Comparison of ENCODE assay signal across 8 cellular contexts in the genomic region with DNA sequence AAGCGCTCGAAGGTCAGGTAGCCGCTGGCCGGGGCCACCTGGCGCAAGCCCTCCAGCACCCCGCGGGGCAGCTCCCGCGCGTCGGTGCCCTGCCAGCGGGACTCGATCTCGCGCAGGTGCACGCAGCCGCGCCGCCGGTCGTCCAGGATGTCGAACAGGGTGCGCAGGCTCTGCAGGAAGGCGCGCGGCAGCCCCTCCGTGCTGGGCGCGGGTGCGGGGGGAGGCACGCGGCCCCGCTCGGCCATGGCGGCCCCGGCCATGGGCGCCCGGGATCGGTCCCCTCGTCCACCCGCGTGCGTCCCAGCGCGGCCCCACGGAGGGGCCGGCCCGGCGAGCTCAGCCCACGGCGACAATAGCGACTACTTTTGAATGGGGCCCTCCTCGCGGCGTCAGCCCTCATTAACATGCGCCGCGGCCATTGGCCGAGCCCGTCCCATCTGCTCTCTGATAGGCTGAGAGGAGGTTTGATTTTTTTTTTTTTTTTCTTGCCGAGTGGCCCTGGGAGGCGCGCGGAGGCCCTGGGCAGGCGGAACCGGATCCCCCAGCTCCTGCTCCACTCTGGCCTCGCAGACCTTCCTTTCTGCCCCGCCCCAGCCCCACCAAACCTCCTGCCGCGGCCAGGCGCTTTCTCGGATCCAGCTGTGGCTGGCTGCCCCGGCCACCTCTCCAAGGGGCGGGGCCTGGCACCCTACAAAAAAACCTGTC. TPM values are rescaled to one million over a fixed set of nuclear protein-coding genes. Genes with fewer than 3 reads are reported as not detected.
DNase-seq lines count a peak whose midpoint lies in the region; ATAC-seq, FAIRE-seq and TF ChIP-seq lines count a peak whose summit lies in the region.

A gene with protein sequence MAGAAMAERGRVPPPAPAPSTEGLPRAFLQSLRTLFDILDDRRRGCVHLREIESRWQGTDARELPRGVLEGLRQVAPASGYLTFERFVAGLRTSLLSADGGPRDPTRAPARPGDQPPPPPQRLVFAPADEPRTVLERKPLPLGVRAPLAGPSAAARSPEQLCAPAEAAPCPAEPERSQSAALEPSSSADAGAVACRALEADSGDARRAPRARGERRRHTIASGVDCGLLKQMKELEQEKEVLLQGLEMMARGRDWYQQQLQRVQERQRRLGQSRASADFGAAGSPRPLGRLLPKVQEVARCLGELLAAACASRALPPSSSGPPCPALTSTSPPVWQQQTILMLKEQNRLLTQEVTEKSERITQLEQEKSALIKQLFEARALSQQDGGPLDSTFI (minus strand): TSS at position 357 of the 705 bp plus-strand sequence. CDS start 97 bp downstream, at position 260.

- ATAC-seq in HG03442 (IDR thresholded peaks at IDR 0.05; ENCODE audit: unreplicated experiment): peak; percentile 64

- intact Hi-C loops in colonic mucosa (cut with DNase I): no loop called here

- peak; percentile 85 for FAIRE-seq in GM19239 (lab: Jason Lieb, UNC)

- DNase-seq in AG20443 (ENCODE audit: low spot score): peak; percentile 93
- DNase-seq in GM19239 (ENCODE audit: insufficient read length, low spot score): peak; percentile 95
- peak; percentile 80 for DNase-seq in NCI-H526 treated with DMSO at 0.1 percent for 48 hours (lab: John Stamatoyannopoulos, UW)
- DNase-seq in activated CD4-positive, alpha-beta T cell treated with anti-CD3 and anti-CD28 coated beads for 4 hours: peak; percentile 77 to 81
- peak; percentile 89 for DNase-seq in colonic mucosa
- peak; percentile 97 for DNase-seq in left kidney (ENCODE audit: low read depth, low spot score)
- DNase-seq in stimulated activated CD4-positive, alpha-beta T cell treated with anti-CD3 and anti-CD28 coated beads, Interleukin-2, amount 100 ng/mL, for 24 hours: peak; percentile 84 to 86

- peaks cover 20% of the 10 kb centered on the region for H3K4me1 ChIP-seq in colonic mucosa

- H3K4me3 ChIP-seq in colonic mucosa: peak within 1 kb of the TSS; percentile 41

- peak within 1 kb of the TSS; percentile 42 for H3K27ac ChIP-seq in colonic mucosa

- H3K27me3 ChIP-seq in colonic mucosa: no peaks in the 10 kb centered on the region

- peak within 1 kb of the TSS; percentile 54 to 71 for H3K9ac ChIP-seq in colonic mucosa (ENCODE audit: low read depth in 2 of 2, low read length in 2 of 2)

- no peaks in the 10 kb centered on the region for H3K9me3 ChIP-seq in colonic mucosa

- no peak for TF ChIP-seq CTCF in colonic mucosa (IDR thresholded peaks at IDR 0.05)

- H3K36me3 ChIP-seq in colonic mucosa: no peaks in the 10 kb centered on the region

RNA-seq across cellular contexts. Expression of the gene that starts here (rescaled TPM):
- total RNA-seq in colonic mucosa: 10 to 100 TPM; 19.2 to 57.8 TPM

Comparison
In these comparisons a context has a peak if more than half of its experiments do, and no peak if none do; other contexts are left out.
1. Peak in every context shown above with its lines: DNase-seq, ATAC-seq, H3K4me3 ChIP-seq and H3K27ac ChIP-seq.